ENCODE assay signal across 6 cellular contexts in the genomic region with DNA sequence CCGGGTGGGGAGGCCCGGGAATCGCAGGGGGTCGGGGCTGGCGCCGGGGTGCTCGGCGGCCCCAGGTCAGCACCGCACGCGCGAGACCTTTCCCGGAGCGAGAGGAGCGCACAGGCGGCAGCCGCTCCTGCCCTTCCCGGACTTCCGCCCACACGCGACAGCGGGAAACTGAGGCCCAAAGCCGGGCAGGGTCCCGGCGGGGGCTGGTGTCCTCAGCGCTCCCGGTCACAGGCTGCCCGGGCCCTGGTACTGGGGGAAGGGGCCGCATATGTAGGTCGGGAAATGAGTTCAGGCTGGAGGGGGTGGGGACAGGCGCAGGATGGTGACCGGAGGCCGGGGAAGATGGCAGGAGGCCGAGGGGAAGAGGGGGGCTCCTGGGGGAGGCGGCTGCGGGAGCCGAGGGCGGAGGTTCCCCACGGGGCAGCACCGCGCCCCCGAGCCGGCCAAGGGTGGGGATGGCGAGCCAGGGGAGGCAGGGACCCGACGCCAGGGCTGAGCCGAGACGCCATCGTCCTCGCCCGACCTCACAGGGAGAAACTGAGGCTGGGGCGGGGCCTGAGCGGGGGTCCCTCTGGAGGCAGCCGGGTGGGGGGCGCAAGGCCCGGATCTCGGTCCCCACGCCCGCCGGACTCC. TPM values are rescaled to one million over a fixed set of nuclear protein-coding genes. Genes with fewer than 3 reads are reported as not detected.
DNase-seq lines count a peak whose midpoint lies in the region; TF ChIP-seq lines count a peak whose summit lies in the region.

No MANE protein-coding gene starts in this region.

- peaks cover 5% of the 10 kb centered on the region for H3K27me3 ChIP-seq in SJSA1 (replicated peaks)

- no peak overlapping the region for H3K27ac ChIP-seq in SJSA1

- peaks cover 14% of the 10 kb centered on the region for H3K36me3 ChIP-seq in SJSA1

- H3K4me3 ChIP-seq in AG10803 (ENCODE audit: low read length): peak overlapping the region; percentile 71
- peak overlapping the region; percentile 51 for H3K4me3 ChIP-seq in SJSA1

- H3K4me1 ChIP-seq in SJSA1 (replicated peaks): peaks cover 50% of the 10 kb centered on the region

- no peaks in the 10 kb centered on the region for H3K9me3 ChIP-seq in SJSA1 (replicated peaks)

- TF ChIP-seq CTCF in AG10803 (conservative IDR thresholded peaks at IDR 0.05; ENCODE audit: low read length): no peak

- no peak for DNase-seq in AG10803 (ENCODE audit: low read depth)
- DNase-seq in SJSA1 (ENCODE audit: low read depth in 1 of 2, low spot score in 2 of 2): no peak
- peak; percentile 55 for DNase-seq in left kidney (ENCODE audit: low read depth, low spot score)
- DNase-seq in DMS114 treated with DMSO at 0.1 percent for 48 hours (lab: John Stamatoyannopoulos, UW; ENCODE audit: unreplicated experiment): no peak
- no peak for DNase-seq in globus pallidus (ENCODE audit: low spot score)
- DNase-seq in activated CD8-positive, alpha-beta memory T cell treated with anti-CD3 and anti-CD28 coated beads, Interleukin-2, amount 50 U/mL, for 48 hours: no peak

RNA-seq across cellular contexts. Expression of a gene that starts 0.7 kb away (rescaled TPM):
- total RNA-seq in SJSA1 (2014; rRNA removed; shearing (Covaris generic)): 0.50 and 1.6 TPM in 2 replicates

RNA-seq across cellular contexts. Expression of a gene that starts 4.4 kb away (rescaled TPM):
- total RNA-seq in SJSA1 (2014; rRNA removed; shearing (Covaris generic)): 42.4 and 68.8 TPM in 2 replicates

RNA-seq across cellular contexts. Expression of a gene that starts 11.2 kb away (rescaled TPM):
- 3.7 and 7.2 TPM in 2 replicates for total RNA-seq in SJSA1 (2014; rRNA removed; shearing (Covaris generic))

RNA-seq across cellular contexts. Expression of a gene that starts 31.6 kb away (rescaled TPM):
- 61.6 and 70.1 TPM in 2 replicates for total RNA-seq in SJSA1 (2014; rRNA removed; shearing (Covaris generic))

RNA-seq across cellular contexts. Expression of a gene that starts 32.0 kb away (rescaled TPM):
- total RNA-seq in SJSA1 (2014; rRNA removed; shearing (Covaris generic)): 314 and 318 TPM in 2 replicates
